Comparison of ENCODE assay signal across 13 cellular contexts in genomic region chr4:88630756-88631155, GRCh38. TPM values are rescaled to one million over a fixed set of nuclear protein-coding genes. Genes with fewer than 3 reads are reported as not detected.
DNase-seq lines count a peak whose midpoint lies in the region; ATAC-seq, FAIRE-seq and TF ChIP-seq lines count a peak whose summit lies in the region.
"Had no signal": no experiment of that assay in that cellular context is flagged by ENCODE, and none has a peak within 500 bp of the region (broad histone marks: within the 10 kb centered on the region; RNA-seq: fewer than 3 reads in every experiment).

No MANE protein-coding gene starts in this region.

- CTCF ChIA-PET in A549 (lab: Yijun Ruan, JAX), result interaction anchor here (1.7 to 2.1 kb wide), 2 partner anchors 28 to 105 kb away, joined by 4 to 5 read pairs; no protein-coding TSS in a partner anchor

- no peaks in the 10 kb centered on the region for H3K36me3 ChIP-seq in kidney (ENCODE audit: control insufficient read depth in 1 of 2, insufficient read depth in 2 of 2, low read length in 2 of 2)
- H3K36me3 ChIP-seq: ascending aorta, left ventricle myocardium inferior had no signal

- intact Hi-C loops in kidney (cut with DNase I), result no loop called here

- no peak overlapping the region for H3K9ac ChIP-seq in kidney (ENCODE audit: low read length in 2 of 2)

- no peak for TF ChIP-seq POLR2A in A549 (IDR thresholded peaks at IDR 0.05; ENCODE audit: low read length)

- DNase-seq in A549 (ENCODE audit: low read depth in 1 of 2, low spot score in 1 of 2) (peak in 1 of 2 experiments; percentile 10), HTR-8/SVneo (ENCODE audit: insufficient read length, low spot score) (peak; percentile 7), T47D (ENCODE audit: low read depth in 1 of 2, low spot score in 1 of 2) (peak; percentile 45 to 75), kidney glomerular epithelial cell (lab: John Stamatoyannopoulos, UW) (peak; percentile 66), kidney (no peak)
- no peak for DNase-seq in effector CD8-positive, alpha-beta T cell (lab: John Stamatoyannopoulos, UW)
- DNase-seq in stimulated activated CD4-positive, alpha-beta T cell treated with anti-CD3 and anti-CD28 coated beads, Interleukin-12 subunit alpha, Interleukin-12 subunit beta, amount 100 ng/mL, for 4 hours, result no peak
- no peak for DNase-seq in stimulated activated CD4-positive, alpha-beta T cell treated with anti-CD3 and anti-CD28 coated beads, Interleukin-1b, Interleukin-23, amount 100 ng/mL, for 48 hours
- DNase-seq: foreskin melanocyte; left ventricle myocardium inferior; occipital lobe; stimulated activated CD4-positive, alpha-beta T cell treated with anti-CD3 and anti-CD28 coated beads, Interleukin-2, amount 100 ng/mL, for 48 hours had no signal

- H3K9me3 ChIP-seq in A549, result no peaks in the 10 kb centered on the region
- H3K9me3 ChIP-seq in kidney (ENCODE audit: control insufficient read depth in 1 of 2, low read length in 2 of 2), result no peaks in the 10 kb centered on the region
- H3K9me3 ChIP-seq: ascending aorta, left ventricle myocardium inferior had no signal

- H3K4me1 ChIP-seq in A549 (peaks cover 15% of the 10 kb centered on the region), kidney (ENCODE audit: control insufficient read depth in 1 of 2, insufficient read depth in 1 of 2, low read depth in 1 of 2, low read length in 2 of 2) (peaks cover 0 to 5% of the 10 kb centered on the region in 2 donors)

- TF ChIP-seq RAD21 in A549 (conservative IDR thresholded peaks at IDR 0.05 in 1 of 2, IDR thresholded peaks at IDR 0.05 in 1 of 2), result no peak

- FAIRE-seq in A549 (lab: Jason Lieb, UNC) (no peak), HTR-8/SVneo (lab: Jason Lieb, UNC) (no peak), kidney (lab: Jason Lieb, UNC) (no peak)

- 34% methylated on average over 2 of the region's 2 CpGs for WGBS in A549 (ENCODE audit: missing lambda C conversion rate)

- peak; percentile 43 to 62; a peak in 3 of 6 replicates for ATAC-seq in A549

- H3K4me3 ChIP-seq in A549 (no peak overlapping the region), kidney (ENCODE audit: low read length in 2 of 2) (no peak overlapping the region)
- H3K4me3 ChIP-seq: ascending aorta had no signal

- in situ Hi-C loops in T47D (cut with HindIII; ENCODE audit: low pct_unique_long_range_greater_than_20kb, low sequenced_read_pairs), result no loop called here

- no peak for TF ChIP-seq CTCF in A549 (IDR thresholded peaks at IDR 0.05)
- no peak for TF ChIP-seq CTCF in kidney (IDR thresholded peaks at IDR 0.05; ENCODE audit: borderline replicate concordance, extremely low read depth, insufficient read depth)

- TF ChIP-seq EP300 in A549 (IDR thresholded peaks at IDR 0.05), result no peak

- peak overlapping the region; percentile 29; the same call in 1 of the 3 replicates for H3K4me2 ChIP-seq in A549

- POLR2A ChIA-PET in A549 (lab: Yijun Ruan, JAX), result no interaction called here

- peak overlapping the region; percentile 47 to 52; a peak in 4 of 6 replicates for H3K27ac ChIP-seq in A549
- H3K27ac ChIP-seq in kidney (ENCODE audit: low read depth in 2 of 2, low read length in 2 of 2), result no peak overlapping the region
- H3K27ac ChIP-seq: ascending aorta, left ventricle myocardium inferior had no signal

TF ChIP-seq in A549, 52 proteins besides CTCF, POLR2A, EP300 and RAD21:
- TF ChIP-seq CHD2 (IDR thresholded peaks at IDR 0.05; ENCODE audit: low read length, partially characterized antibody), result no peak
- TF ChIP-seq MYC (IDR thresholded peaks at IDR 0.05; ENCODE audit: borderline replicate concordance, low read length), result no peak
- peak; percentile 63 for TF ChIP-seq MAFK (IDR thresholded peaks at IDR 0.05; ENCODE audit: partially characterized antibody)
- TF ChIP-seq FOSL2 (IDR thresholded peaks at IDR 0.05), result no peak
- 0 out of 2 replicates have a peak, but pooled peaks have one; percentile 12 for TF ChIP-seq FOSL2 (CRISPR knock-in tag; IDR thresholded peaks at IDR 0.05)
- TF ChIP-seq RNF2 (IDR thresholded peaks at IDR 0.05; ENCODE audit: borderline replicate concordance, low read depth), result no peak

RNA-seq across cellular contexts. Expression of gene HERC3, which starts 38.5 kb away (rescaled TPM):
- polyA plus RNA-seq in A549 (2011; rRNA removed) (4.9 and 6.2 TPM in 2 replicates), A549 (2017; fragmentation: RNase III; extraction: RNeasy Plus Mini Kit Qiagen cat#74134 plus additional on column Dnase treatment) (4.3 to 5.7 TPM (median 4.9 TPM) in 3 replicates), kidney (ENCODE audit: insufficient read depth, low read depth, low replicate concordance) (6.3 TPM)
- polyA plus RNA-seq in A549 (2012; cell fraction: cytosol; rRNA removed), result 1.4 and 1.7 TPM in 2 replicates
- 1.1 and 2.3 TPM in 2 replicates for polyA plus RNA-seq in A549 (2012; cell fraction: nucleus; rRNA removed)
- 5.3 and 5.4 TPM in 2 replicates for polyA minus RNA-seq in A549 (2011; rRNA and poly(A)+ RNA removed)
- 58.4 TPM for total RNA-seq in kidney

Comparison
In these comparisons a context has a peak if more than half of its experiments do, and no peak if none do; other contexts are left out.
1. DNase-seq: peak in HTR-8/SVneo (single experiment), T47D (2 of 2) and kidney glomerular epithelial cell (single experiment); none in kidney (single experiment), effector CD8-positive, alpha-beta T cell (single experiment), stimulated activated CD4-positive, alpha-beta T cell treated with anti-CD3 and anti-CD28 coated beads, Interleukin-12 subunit alpha, Interleukin-12 subunit beta, amount 100 ng/mL, for 4 hours (single experiment) and stimulated activated CD4-positive, alpha-beta T cell treated with anti-CD3 and anti-CD28 coated beads, Interleukin-1b, Interleukin-23, amount 100 ng/mL, for 48 hours (single experiment).
2. H3K27ac ChIP-seq: peak in A549 (2 of 2); none in kidney (0 of 2).